21 cellular contexts compared by ENCODE assay signal in the genomic region with DNA sequence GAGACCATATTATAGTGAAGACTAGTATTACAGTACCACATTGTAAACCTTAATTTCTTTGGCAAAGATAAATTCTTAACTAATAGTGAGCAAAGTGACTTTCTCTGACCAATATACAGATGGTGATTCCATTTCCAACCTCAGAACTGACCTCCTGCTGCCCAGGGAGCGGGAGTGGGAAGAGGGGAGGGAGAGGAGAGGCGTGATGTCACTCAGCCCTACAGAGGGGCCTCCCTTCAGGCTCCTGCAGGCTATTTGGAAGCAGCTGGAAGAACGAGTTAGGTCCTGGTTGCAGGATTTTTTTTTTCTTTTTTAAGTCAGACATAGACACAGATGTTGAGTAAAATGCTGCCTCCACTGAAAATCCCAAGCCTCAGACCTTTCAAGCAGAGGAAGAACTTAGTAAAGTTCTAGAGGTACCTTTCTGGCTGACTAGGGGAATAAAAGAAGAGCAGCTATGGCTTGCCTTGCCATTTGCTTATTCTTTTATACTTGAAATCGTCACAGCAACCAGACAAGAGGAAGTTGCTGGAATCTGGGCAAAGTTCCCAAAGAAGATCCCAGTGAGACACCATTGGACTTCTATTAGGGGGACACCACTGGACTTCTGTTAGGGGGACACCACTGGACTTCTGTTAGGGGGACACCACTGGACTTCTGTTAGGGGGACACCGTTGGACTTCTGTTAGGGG. TPM values are rescaled to one million over a fixed set of nuclear protein-coding genes. Genes with fewer than 3 reads are reported as not detected.
DNase-seq lines count a peak whose midpoint lies in the region; ATAC-seq and TF ChIP-seq lines count a peak whose summit lies in the region.
"Had no signal": no experiment of that assay in that cellular context is flagged by ENCODE, and none has a peak within 500 bp of the region (broad histone marks: within the 10 kb centered on the region; RNA-seq: fewer than 3 reads in every experiment).

No MANE protein-coding gene starts in this region.

- H3K79me1 ChIP-seq in neuronal stem cell (ENCODE audit: low read depth, low read length): no peaks in the 10 kb centered on the region

- H2BK15ac ChIP-seq in neuronal stem cell (ENCODE audit: low read length): no peak overlapping the region

- H3K23ac ChIP-seq in neuronal stem cell (ENCODE audit: low read depth, low read length, poor library complexity): no peak overlapping the region

- DNase-seq in AG10803 (ENCODE audit: low read depth): peak; percentile 33
- DNase-seq in KBM-7: peak; percentile 7
- DNase-seq in fibroblast of lung (ENCODE audit: low read depth in 2 of 2): peak; percentile 6 to 46
- DNase-seq in neuronal stem cell (ENCODE audit: low spot score): no peak
- no peak for DNase-seq in GM19240 (ENCODE audit: insufficient read length, low spot score)
- DNase-seq in effector memory CD4-positive, alpha-beta T cell: no peak
- no peak for DNase-seq in MV-4-11 (lab: John Stamatoyannopoulos, UW)
- DNase-seq: activated effector memory CD4-positive, alpha-beta T cell treated with anti-CD3 and anti-CD28 coated beads, Interleukin-2, amount 50 U/mL, for 16 hours; effector memory CD8-positive, alpha-beta T cell; hippocampal formation; kidney glomerular epithelial cell; NCI-H1105; NCI-H2081 treated with DMSO at 0.1 percent for 48 hours; NCI-H524 treated with DMSO at 0.1 percent for 48 hours; SIG-M5; stimulated activated naive B cell treated with anti-CD40 and anti-IgM and Interleukin-4, amounts not matched to agents 10 μg/mL and 1 μg/mL and 100 μg/mL, for 72 hours; tibial artery had no signal

- no peak overlapping the region for H3K18ac ChIP-seq in neuronal stem cell (ENCODE audit: low read length)

- no peak for ATAC-seq in GM19452 (IDR thresholded peaks at IDR 0.05; ENCODE audit: unreplicated experiment)
- ATAC-seq: effector memory CD8-positive, alpha-beta T cell; stimulated activated naive B cell treated with anti-CD40 and anti-IgM and Interleukin-4, amounts not matched to agents 10 μg/mL and 1 μg/mL and 100 μg/mL, for 72 hours had no signal

- H4K20me1 ChIP-seq in fibroblast of lung (ENCODE audit: control insufficient read depth, extremely low read depth, insufficient read depth, low read length): no peaks in the 10 kb centered on the region

- H3K9ac ChIP-seq in fibroblast of lung (ENCODE audit: insufficient read depth, low read length) (no peak overlapping the region), neuronal stem cell (ENCODE audit: low read depth, low read length, poor library complexity) (no peak overlapping the region)

- H3K36me3 ChIP-seq in fibroblast of lung (ENCODE audit: control insufficient read depth, insufficient read depth, low read length) (no peaks in the 10 kb centered on the region), neuronal stem cell (replicated peaks in 1 of 2; ENCODE audit: control insufficient read depth in 2 of 2, insufficient read depth in 2 of 2, low read length in 2 of 2) (peaks cover 0 to 24% of the 10 kb centered on the region in 2 donors)
- H3K36me3 ChIP-seq in effector memory CD4-positive, alpha-beta T cell (ENCODE audit: control insufficient read depth, insufficient read depth, low read length): no peaks in the 10 kb centered on the region
- H3K36me3 ChIP-seq: adrenal gland, tibial artery had no signal

- no peak overlapping the region for H2AK5ac ChIP-seq in neuronal stem cell (ENCODE audit: low read depth, low read length)

- H3K27me3 ChIP-seq in fibroblast of lung (ENCODE audit: control insufficient read depth, insufficient read depth, low read length) (no peaks in the 10 kb centered on the region), neuronal stem cell (ENCODE audit: control insufficient read depth in 3 of 3, insufficient read depth in 3 of 3, low read depth in 1 of 3, low read length in 3 of 3) (no peaks in the 10 kb centered on the region)
- H3K27me3 ChIP-seq in effector memory CD4-positive, alpha-beta T cell (replicated peaks; ENCODE audit: control insufficient read depth, insufficient read depth, low read length, poor library complexity, severe bottlenecking): no peaks in the 10 kb centered on the region
- H3K27me3 ChIP-seq: adrenal gland, tibial artery had no signal

- in situ Hi-C loops in KBM-7 (cut with MboI; ENCODE audit: low pct_unique_long_range_greater_than_20kb, low sequenced_read_pairs): no loop called here

- no peaks in the 10 kb centered on the region for H3K79me2 ChIP-seq in fibroblast of lung (ENCODE audit: control insufficient read depth, insufficient read depth, low read length)

- H3K14ac ChIP-seq in neuronal stem cell (ENCODE audit: low read length): no peak overlapping the region

- peaks cover 3% of the 10 kb centered on the region for H3K4me1 ChIP-seq in fibroblast of lung (ENCODE audit: control insufficient read depth, extremely low read depth, insufficient read depth, low read length)
- H3K4me1 ChIP-seq in neuronal stem cell (ENCODE audit: control insufficient read depth in 2 of 2, insufficient read depth in 1 of 2, low read depth in 1 of 2, low read length in 2 of 2): peaks cover 0 to 7% of the 10 kb centered on the region in 2 donors
- no peaks in the 10 kb centered on the region for H3K4me1 ChIP-seq in effector memory CD4-positive, alpha-beta T cell (ENCODE audit: control insufficient read depth, insufficient read depth, low read length, poor library complexity, severe bottlenecking)
- H3K4me1 ChIP-seq: adrenal gland, tibial artery had no signal

- no peak overlapping the region for H3K4ac ChIP-seq in neuronal stem cell (ENCODE audit: low read length)

- H2BK12ac ChIP-seq in neuronal stem cell (ENCODE audit: low read length): no peak overlapping the region

- H2AFZ ChIP-seq in fibroblast of lung (ENCODE audit: low read length) (no peak overlapping the region), neuronal stem cell (ENCODE audit: low read length) (peak overlapping the region; percentile 60)

- no peak overlapping the region for H2BK5ac ChIP-seq in neuronal stem cell (ENCODE audit: low read length)

- no peak overlapping the region for H3K27ac ChIP-seq in fibroblast of lung (ENCODE audit: insufficient read depth, low read length)
- no peak overlapping the region for H3K27ac ChIP-seq in neuronal stem cell (replicated peaks; ENCODE audit: low read length)
- no peak overlapping the region for H3K27ac ChIP-seq in effector memory CD4-positive, alpha-beta T cell (ENCODE audit: insufficient read depth, low read length, poor library complexity, severe bottlenecking)
- H3K27ac ChIP-seq: adrenal gland, tibial artery had no signal

- H4K91ac ChIP-seq in neuronal stem cell (ENCODE audit: low read depth, low read length, poor library complexity): no peak overlapping the region

- no peak for TF ChIP-seq CTCF in AG10803 (conservative IDR thresholded peaks at IDR 0.05; ENCODE audit: low read length)
- no peak for TF ChIP-seq CTCF in fibroblast of lung (conservative IDR thresholded peaks at IDR 0.05 in 1 of 2, IDR thresholded peaks at IDR 0.05 in 1 of 2; ENCODE audit: low read depth in 1 of 2, low read length in 2 of 2)

- H3K4me3 ChIP-seq in AG10803 (ENCODE audit: low read length) (no peak overlapping the region), fibroblast of lung (replicated peaks in 1 of 4; ENCODE audit: control extremely low read depth in 1 of 4, insufficient read depth in 1 of 4, low read depth in 3 of 4, low read length in 4 of 4) (no peak overlapping the region), neuronal stem cell (ENCODE audit: low read length in 2 of 2) (no peak overlapping the region)
- no peak overlapping the region for H3K4me3 ChIP-seq in effector memory CD4-positive, alpha-beta T cell (ENCODE audit: insufficient read depth, low read depth, low read length, poor library complexity, severe bottlenecking)
- H3K4me3 ChIP-seq: adrenal gland, tibial artery had no signal

- H3K9me3 ChIP-seq in fibroblast of lung (ENCODE audit: control insufficient read depth, insufficient read depth, low read depth, low read length) (no peaks in the 10 kb centered on the region), neuronal stem cell (replicated peaks in 1 of 2; ENCODE audit: control insufficient read depth in 2 of 2, insufficient read depth in 1 of 2, low read depth in 1 of 2, low read length in 2 of 2) (peaks cover 0 to 5% of the 10 kb centered on the region in 2 donors)
- H3K9me3 ChIP-seq in effector memory CD4-positive, alpha-beta T cell (ENCODE audit: control insufficient read depth, low read length): no peaks in the 10 kb centered on the region
- H3K9me3 ChIP-seq: adrenal gland had no signal

- no peak overlapping the region for H3K4me2 ChIP-seq in fibroblast of lung (ENCODE audit: extremely low read depth, insufficient read depth, low read length)
- H3K4me2 ChIP-seq in neuronal stem cell (ENCODE audit: insufficient read depth, low read length, poor library complexity, severe bottlenecking): no peak overlapping the region

- no peak overlapping the region for H2BK120ac ChIP-seq in neuronal stem cell (ENCODE audit: low read depth, low read length)

- no CpG with 5 or more reads among the region's 5 CpGs for WGBS in neuronal stem cell (ENCODE audit: extremely low coverage in 2 of 2, insufficient read length in 2 of 2, insufficient replicate concordance in 1 of 2), 2 donors

- H4K8ac ChIP-seq in neuronal stem cell (ENCODE audit: low read depth, low read length): no peak overlapping the region

RNA-seq across cellular contexts. Expression of a gene that starts 54.5 kb away (rescaled TPM):
- 1.3 and 3.0 TPM in 2 replicates for total RNA-seq in fibroblast of lung
- polyA plus RNA-seq in fibroblast of lung: 7.2 and 14.6 TPM in 2 replicates
- polyA plus RNA-seq in fibroblast of lung (2012): 4.8 and 9.8 TPM in 2 replicates
- 1.1 and 4.5 TPM in 2 replicates for polyA minus RNA-seq in fibroblast of lung (ENCODE audit: low replicate concordance)
- polyA plus RNA-seq in neuronal stem cell (2013, experiment 1 of 2): 13.4 TPM
- 12.7 TPM for polyA plus RNA-seq in neuronal stem cell (2013, experiment 2 of 2)

RNA-seq across cellular contexts. Expression of a gene that starts 55.0 kb away (rescaled TPM):
- not detected in 2 replicates for total RNA-seq in fibroblast of lung
- polyA plus RNA-seq in fibroblast of lung: not detected in 2 replicates
- not detected in 2 replicates for polyA plus RNA-seq in fibroblast of lung (2012)
- polyA minus RNA-seq in fibroblast of lung (ENCODE audit: low replicate concordance): not detected in 2 replicates
- polyA plus RNA-seq in neuronal stem cell (2013, experiment 1 of 2): not detected
- not detected for polyA plus RNA-seq in neuronal stem cell (2013, experiment 2 of 2)
- total RNA-seq: adrenal gland, G401, neural crest cell had no signal
- polyA plus RNA-seq: adrenal gland had no signal

Comparison
In these comparisons a context has a peak if more than half of its experiments do, and no peak if none do; other contexts are left out.
1. DNase-seq: peak in AG10803 (single experiment), KBM-7 (single experiment) and fibroblast of lung (2 of 2); none in neuronal stem cell (single experiment), GM19240 (single experiment), effector memory CD4-positive, alpha-beta T cell (0 of 3) and MV-4-11 (single experiment).